In the genomic region with DNA sequence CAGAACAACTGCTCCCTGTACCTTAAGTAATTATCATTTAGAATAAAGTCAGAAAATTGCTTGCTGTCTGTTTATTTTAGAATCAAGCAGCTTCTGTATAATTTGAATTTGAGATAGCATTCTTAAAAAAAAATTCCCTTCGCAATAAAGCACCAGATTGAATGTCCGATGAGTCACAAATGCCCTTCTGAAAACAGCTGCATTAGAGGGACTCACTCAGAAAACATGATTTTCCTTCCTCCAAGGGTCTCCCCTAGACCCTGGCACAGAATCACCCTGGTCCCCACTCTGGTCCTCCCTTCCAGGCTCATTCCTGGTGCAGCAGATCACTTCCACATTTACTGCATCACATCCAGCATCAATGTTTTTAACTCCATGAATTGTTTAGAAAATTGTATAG, we compare ENCODE assay signal across 12 cellular contexts.
DNase-seq lines count a peak whose midpoint lies in the region; ATAC-seq and TF ChIP-seq lines count a peak whose summit lies in the region.
"Had no signal": no experiment of that assay in that cellular context is flagged by ENCODE, and none has a peak within 500 bp of the region (broad histone marks: within the 10 kb centered on the region; RNA-seq: fewer than 3 reads in every experiment).

No MANE protein-coding gene starts in this region.

- H3K27me3 ChIP-seq in thoracic aorta (replicated peaks; ENCODE audit: insufficient read depth): no peaks in the 10 kb centered on the region
- H3K27me3 ChIP-seq: testis had no signal

- H3K36me3 ChIP-seq in thoracic aorta: no peaks in the 10 kb centered on the region

- H3K4me3 ChIP-seq in thoracic aorta: peak overlapping the region; percentile 1
- H3K4me3 ChIP-seq: testis had no signal

- TF ChIP-seq CTCF in thoracic aorta (IDR thresholded peaks at IDR 0.05): no peak

- no peaks in the 10 kb centered on the region for H3K9me3 ChIP-seq in thoracic aorta
- H3K9me3 ChIP-seq: testis had no signal

- H3K27ac ChIP-seq in angular gyrus (ENCODE audit: low read depth, low read length) (peak overlapping the region; percentile 50), thoracic aorta (peak overlapping the region in 1 of 2 donors; percentile 70)
- H3K27ac ChIP-seq: KMS-11, testis had no signal

- DNase-seq in HS-27A (ENCODE audit: low read depth) (peak; percentile 90), glomerular visceral epithelial cell (ENCODE audit: extremely low spot score) (peak; percentile 42), thoracic aorta (ENCODE audit: low spot score) (no peak), NOMO-1 treated with dmso at 0.1 percent for 144 hours (lab: John Stamatoyannopoulos, UW; ENCODE audit: unreplicated experiment) (no peak)
- DNase-seq: activated B cell treated with CpG ODN at 0.5 μM for 24 hours; activated effector memory CD4-positive, alpha-beta T cell treated with anti-CD3 and anti-CD28 coated beads, Interleukin-2, amount 50 U/mL, for 16 hours; stimulated activated CD4-positive, alpha-beta T cell treated with anti-CD3 and anti-CD28 coated beads, Interleukin-1b, Interleukin-23, amount 100 ng/mL, for 48 hours had no signal

- peaks cover 9 to 26% of the 10 kb centered on the region in 2 donors for H3K4me1 ChIP-seq in thoracic aorta (ENCODE audit: control insufficient read depth in 1 of 2, low read depth in 2 of 2)
- H3K4me1 ChIP-seq: testis had no signal

- ATAC-seq in thoracic aorta (ENCODE audit: insufficient number of reproducible peaks, low FRiP score, low read depth) (no peak), HG02938 (IDR thresholded peaks at IDR 0.05; ENCODE audit: unreplicated experiment) (no peak), GM18517 (IDR thresholded peaks at IDR 0.05; ENCODE audit: unreplicated experiment) (no peak)

Comparison
In these comparisons a context has a peak if more than half of its experiments do, and no peak if none do; other contexts are left out.
1. DNase-seq: peak in HS-27A (single experiment) and glomerular visceral epithelial cell (single experiment); none in thoracic aorta (single experiment) and NOMO-1 treated with dmso at 0.1 percent for 144 hours (single experiment).